Comparison of ENCODE assay signal across 8 cellular contexts in genomic region chr13:94433055-94433947, GRCh38.
DNase-seq lines count a peak whose midpoint lies in the region; ATAC-seq and FAIRE-seq lines count a peak whose summit lies in the region.

No MANE protein-coding gene starts in this region.

- ATAC-seq in GM18870 (IDR thresholded peaks at IDR 0.05; ENCODE audit: unreplicated experiment) (peak; percentile 74), HG02938 (IDR thresholded peaks at IDR 0.05; ENCODE audit: unreplicated experiment) (peak; percentile 51), HG03521 (IDR thresholded peaks at IDR 0.05; ENCODE audit: unreplicated experiment) (no peak)

- DNase-seq in NCI-H69 (lab: John Stamatoyannopoulos, UW): peak; percentile 95
- DNase-seq in islet precursor cell: peak; percentile 82
- DNase-seq in ACHN: no peak
- no peak for DNase-seq in HTR-8/SVneo (ENCODE audit: insufficient read length, low spot score)
- DNase-seq in activated CD4-positive, CD25-positive, alpha-beta regulatory T cell (lab: John Stamatoyannopoulos, UW): no peak

- in situ Hi-C loops in ACHN (cut with HindIII; ENCODE audit: low pct_ligation_motif_present, low pct_unique_long_range_greater_than_20kb, low sequenced_read_pairs): no loop called here

- FAIRE-seq in HTR-8/SVneo (lab: Jason Lieb, UNC): no peak

Comparison
In these comparisons a context has a peak if more than half of its experiments do, and no peak if none do; other contexts are left out.
1. DNase-seq: peak in NCI-H69 (single experiment) and islet precursor cell (single experiment); none in ACHN (single experiment), HTR-8/SVneo (single experiment) and activated CD4-positive, CD25-positive, alpha-beta regulatory T cell (0 of 4).